ENCODE assay signal across 10 cellular contexts in the genomic region with DNA sequence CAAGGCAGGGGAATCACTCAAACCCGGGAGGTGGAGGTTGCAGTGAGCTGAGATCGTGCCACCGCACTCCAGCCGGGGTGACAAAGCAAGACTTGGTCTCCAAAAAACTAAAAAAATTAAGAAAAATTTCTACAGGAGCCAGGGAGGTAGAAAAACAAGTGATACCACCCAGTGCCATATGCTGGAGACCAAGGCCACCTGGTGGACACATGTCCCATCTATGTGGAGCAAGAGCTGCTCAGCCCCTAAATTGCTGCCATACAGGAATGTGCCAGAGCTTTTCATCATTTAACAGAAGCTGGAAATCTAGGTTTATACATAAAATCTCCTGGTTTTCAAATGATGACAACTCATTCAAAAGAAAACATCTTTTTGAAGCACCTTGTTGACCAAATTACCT.
A peak's percentile ranks its signal among the peaks of the same experiment; 100 is the strongest.
DNase-seq lines count a peak whose midpoint lies in the region; ATAC-seq and TF ChIP-seq lines count a peak whose summit lies in the region.
"Had no signal": no experiment of that assay in that cellular context is flagged by ENCODE, and none has a peak within 500 bp of the region (broad histone marks: within the 10 kb centered on the region; RNA-seq: fewer than 3 reads in every experiment).

No MANE protein-coding gene starts in this region.

- intact Hi-C loops in stomach (cut with DNase I; ENCODE audit: low total_unique reads) = no loop called here

- H3K4me3 ChIP-seq in RWPE2 (ENCODE audit: severe bottlenecking) (no peak overlapping the region), stomach (no peak overlapping the region)
- H3K4me3 ChIP-seq: MG63 had no signal

- H3K27ac ChIP-seq in C4-2B (no peak overlapping the region), RWPE2 (ENCODE audit: poor library complexity, severe bottlenecking) (no peak overlapping the region), stomach (no peak overlapping the region)

- peak; percentile 50; the same call in 1 of the 3 replicates for ATAC-seq in RWPE2 (ENCODE audit: low read depth)
- ATAC-seq in HG03175 (IDR thresholded peaks at IDR 0.05; ENCODE audit: unreplicated experiment) = no peak
- ATAC-seq in GM19467 (IDR thresholded peaks at IDR 0.05; ENCODE audit: unreplicated experiment) = no peak
- ATAC-seq: natural killer cell treated with Interleukin-12 subunit alpha and Interleukin-12 subunit beta and Interleukin-15 and Interleukin-18, amount 100 ng/mL, for 72 hours had no signal

- no peaks in the 10 kb centered on the region for H3K27me3 ChIP-seq in RWPE2 (ENCODE audit: insufficient read depth, poor library complexity, severe bottlenecking)
- H3K27me3 ChIP-seq in stomach = no peaks in the 10 kb centered on the region
- H3K27me3 ChIP-seq: MG63 had no signal

- no peak for DNase-seq in RWPE2 (ENCODE audit: low spot score)
- peak; percentile 43 for DNase-seq in iPS-NIHi7 (ENCODE audit: extremely low spot score)
- no peak for DNase-seq in stomach
- no peak for DNase-seq in occipital lobe (lab: John Stamatoyannopoulos, UW)
- DNase-seq: MG63 had no signal

- TF ChIP-seq CTCF in C4-2B (conservative IDR thresholded peaks at IDR 0.05) (0 out of 2 replicates have a peak, but pooled peaks have one; percentile 17), GM12872 (IDR thresholded peaks at IDR 0.05; ENCODE audit: insufficient read depth, low read depth, low read length) (peak; percentile 16; the same call in 1 of the 3 replicates), RWPE2 (IDR thresholded peaks at IDR 0.05; ENCODE audit: poor library complexity, severe bottlenecking) (peak; percentile 16), stomach (IDR thresholded peaks at IDR 0.05) (peak in 3 of 7 experiments; percentile 11 to 29 (median 16))

- 89 to 96% (median 93%) methylated on average over 4 of the region's 4 CpGs for WGBS in stomach, 5 donors

- no peak for TF ChIP-seq EP300 in stomach (IDR thresholded peaks at IDR 0.05)

- no peak for TF ChIP-seq POLR2A in stomach (IDR thresholded peaks at IDR 0.05)

- no peaks in the 10 kb centered on the region for H3K4me1 ChIP-seq in RWPE2 (ENCODE audit: insufficient read depth, poor library complexity, severe bottlenecking)
- peaks cover 0 to 12% (median 2%) of the 10 kb centered on the region in 4 donors for H3K4me1 ChIP-seq in stomach

- H3K36me3 ChIP-seq in RWPE2 (ENCODE audit: low read depth) = no peaks in the 10 kb centered on the region
- H3K36me3 ChIP-seq in stomach = no peaks in the 10 kb centered on the region
- H3K36me3 ChIP-seq: MG63 had no signal

- H3K9me3 ChIP-seq in RWPE2 (ENCODE audit: severe bottlenecking) (no peaks in the 10 kb centered on the region), stomach (no peaks in the 10 kb centered on the region)
- H3K9me3 ChIP-seq: MG63 had no signal
